In the genomic region with DNA sequence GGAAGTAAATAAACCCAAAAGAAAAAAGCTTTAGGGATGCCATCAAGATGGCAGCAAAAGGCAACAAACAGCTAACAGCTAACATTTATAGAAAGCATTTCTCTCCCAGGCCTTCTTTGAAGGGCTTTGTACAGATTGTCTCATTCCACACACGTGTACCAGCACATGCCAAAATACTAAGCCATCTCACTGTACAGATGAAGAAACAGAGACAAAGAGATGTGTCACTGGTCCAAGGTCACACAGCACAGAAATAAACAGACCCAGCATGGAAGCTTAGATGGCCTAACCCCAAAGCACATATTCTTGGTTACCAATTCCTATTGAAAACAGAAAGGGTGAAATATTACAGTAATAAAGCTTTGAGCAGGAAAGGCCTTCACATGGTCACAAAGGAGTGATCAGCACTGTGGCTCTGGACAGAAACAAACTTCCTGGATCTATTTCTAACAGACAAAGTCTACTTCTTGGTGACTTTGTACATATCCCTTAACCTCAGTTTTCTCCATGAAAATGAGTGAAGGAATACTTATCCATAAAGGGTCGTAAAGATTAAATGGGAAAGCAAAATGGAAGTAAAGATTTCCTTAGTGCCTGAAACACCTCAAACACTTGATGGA, we compare ENCODE assay signal across 18 cellular contexts.
DNase-seq lines count a peak whose midpoint lies in the region; ATAC-seq, FAIRE-seq and TF ChIP-seq lines count a peak whose summit lies in the region.
"Had no signal": no experiment of that assay in that cellular context is flagged by ENCODE, and none has a peak within 500 bp of the region (broad histone marks: within the 10 kb centered on the region; RNA-seq: fewer than 3 reads in every experiment).

No MANE protein-coding gene starts in this region.

- no peak overlapping the region for H3K27ac ChIP-seq in A549
- H3K27ac ChIP-seq: 22Rv1, BLaER1, GM23248, HL-60 had no signal

- 51% methylated on average over 2 of the region's 2 CpGs for WGBS in A549 (ENCODE audit: missing lambda C conversion rate)

- TF ChIP-seq EP300 in A549 (IDR thresholded peaks at IDR 0.05), result no peak

- no peaks in the 10 kb centered on the region for H3K9me3 Mint-ChIP-seq in activated naive CD4-positive, alpha-beta T cell treated with anti-CD3 and anti-CD28 coated beads, Interleukin-2, amount 50 U/mL, for 24 hours
- H3K9me3 Mint-ChIP-seq in memory B cell, result no peaks in the 10 kb centered on the region
- H3K9me3 Mint-ChIP-seq: CD4-positive, alpha-beta memory T cell had no signal

- H3F3A ChIP-seq in Loucy (ENCODE audit: low read depth), result no peaks in the 10 kb centered on the region

- ATAC-seq in A549 (no peak), memory B cell (ENCODE audit: low read depth) (no peak)
- ATAC-seq: GM12878 had no signal

- H3K27me3 ChIP-seq in Loucy (ENCODE audit: insufficient read depth, low read length, poor library complexity, severe bottlenecking), result no peaks in the 10 kb centered on the region
- H3K27me3 ChIP-seq: BLaER1 had no signal

- no peak for TF ChIP-seq POLR2A in A549 (IDR thresholded peaks at IDR 0.05; ENCODE audit: low read length)

- CTCF ChIA-PET in A549 (lab: Yijun Ruan, JAX), result interaction anchor here (1.2 kb wide), 1 partner anchor 117 kb away, joined by 3 read pairs; no protein-coding TSS in a partner anchor

- no peak for TF ChIP-seq RAD21 in A549 (conservative IDR thresholded peaks at IDR 0.05 in 1 of 2, IDR thresholded peaks at IDR 0.05 in 1 of 2)

- TF ChIP-seq CTCF in A549 (IDR thresholded peaks at IDR 0.05), result no peak
- 0 out of 2 replicates have a peak, but pooled peaks have one; percentile 1 for TF ChIP-seq CTCF in Loucy (conservative IDR thresholded peaks at IDR 0.05; ENCODE audit: low read length)

- H3K9ac ChIP-seq in Loucy (ENCODE audit: low read depth, low read length, poor library complexity, severe bottlenecking), result no peak overlapping the region
- H3K9ac ChIP-seq: BLaER1, GM23248 had no signal

- no peak overlapping the region for H2AFZ ChIP-seq in Loucy (ENCODE audit: low read length)
- H2AFZ ChIP-seq: GM23248 had no signal

- H3K9me3 ChIP-seq in A549 (no peaks in the 10 kb centered on the region), Loucy (ENCODE audit: insufficient read depth, low read depth, low read length) (no peaks in the 10 kb centered on the region)
- H3K9me3 ChIP-seq: BLaER1, HAP-1 had no signal

- H3K4me3 Mint-ChIP-seq in activated naive CD4-positive, alpha-beta T cell treated with anti-CD3 and anti-CD28 coated beads, Interleukin-2, amount 50 U/mL, for 24 hours, result no peak overlapping the region
- no peak overlapping the region for H3K4me3 Mint-ChIP-seq in memory B cell
- H3K4me3 Mint-ChIP-seq: CD14-positive monocyte; CD4-positive, alpha-beta memory T cell had no signal

- no peaks in the 10 kb centered on the region for H3K9me2 ChIP-seq in Loucy (replicated peaks; ENCODE audit: low read depth, low read length)

- no peaks in the 10 kb centered on the region for H3K27me3 Mint-ChIP-seq in activated naive CD4-positive, alpha-beta T cell treated with anti-CD3 and anti-CD28 coated beads, Interleukin-2, amount 50 U/mL, for 24 hours
- no peaks in the 10 kb centered on the region for H3K27me3 Mint-ChIP-seq in memory B cell
- H3K27me3 Mint-ChIP-seq: CD4-positive, alpha-beta memory T cell had no signal

- no peak for FAIRE-seq in A549 (lab: Jason Lieb, UNC)
- FAIRE-seq: GM12878 had no signal

- H3K4me1 Mint-ChIP-seq in activated naive CD4-positive, alpha-beta T cell treated with anti-CD3 and anti-CD28 coated beads, Interleukin-2, amount 50 U/mL, for 24 hours, result peaks cover 61% of the 10 kb centered on the region
- peaks cover 10% of the 10 kb centered on the region for H3K4me1 Mint-ChIP-seq in memory B cell

- H3K4me1 ChIP-seq in A549 (no peaks in the 10 kb centered on the region), Loucy (ENCODE audit: insufficient read depth, low read length, poor library complexity, severe bottlenecking) (peaks cover 8% of the 10 kb centered on the region)
- H3K4me1 ChIP-seq: HAP-1 had no signal

- H3K4me3 ChIP-seq in A549 (no peak overlapping the region), Loucy (ENCODE audit: low read length, poor library complexity, severe bottlenecking) (no peak overlapping the region)
- H3K4me3 ChIP-seq: BLaER1, GM12878, GM23248, HAP-1 had no signal

- peaks cover 5% of the 10 kb centered on the region; the same call in 1 of the 2 replicates for H3K79me2 ChIP-seq in Loucy (ENCODE audit: insufficient read depth, low read length)

- peaks cover 12% of the 10 kb centered on the region for H4K20me1 ChIP-seq in Loucy (ENCODE audit: insufficient read depth, low read length, poor library complexity, severe bottlenecking)

- no peak for DNase-seq in activated naive CD4-positive, alpha-beta T cell treated with anti-CD3 and anti-CD28 coated beads, Interleukin-2, amount 50 U/mL, for 16 hours
- DNase-seq in A549 (ENCODE audit: low read depth in 1 of 2, low spot score in 1 of 2) (no peak), memory B cell (ENCODE audit: low spot score in 2 of 2) (no peak), T1000 (lab: John Stamatoyannopoulos, UW) (no peak), HK-2 (ENCODE audit: unreplicated experiment) (no peak)
- DNase-seq: Calu3; CD4-positive, alpha-beta memory T cell; DMS79 treated with DMSO at 0.1 percent for 48 hours; GM23248; IMR-90 had no signal

- H3K27ac Mint-ChIP-seq in activated naive CD4-positive, alpha-beta T cell treated with anti-CD3 and anti-CD28 coated beads, Interleukin-2, amount 50 U/mL, for 24 hours, result peak overlapping the region; percentile 48
- H3K27ac Mint-ChIP-seq in memory B cell, result peak overlapping the region; percentile 57
- H3K27ac Mint-ChIP-seq: CD14-positive monocyte had no signal

- no peak overlapping the region for H3K4me2 ChIP-seq in A549
- no peak overlapping the region for H3K4me2 ChIP-seq in Loucy (ENCODE audit: low read depth, low read length, poor library complexity, severe bottlenecking)
- H3K4me2 ChIP-seq: BLaER1 had no signal

- H3K36me3 ChIP-seq in Loucy (ENCODE audit: insufficient read depth, low read length), result peaks cover 18% of the 10 kb centered on the region; the same call in 1 of the 2 replicates
- H3K36me3 ChIP-seq: BLaER1, HAP-1 had no signal

- POLR2A ChIA-PET in A549 (lab: Yijun Ruan, JAX), result no interaction called here

- H3K36me3 Mint-ChIP-seq in activated naive CD4-positive, alpha-beta T cell treated with anti-CD3 and anti-CD28 coated beads, Interleukin-2, amount 50 U/mL, for 24 hours, result peaks cover 12% of the 10 kb centered on the region
- peaks cover 23% of the 10 kb centered on the region for H3K36me3 Mint-ChIP-seq in memory B cell

TF ChIP-seq in A549, 52 proteins besides CTCF, POLR2A, EP300 and RAD21:
- TF ChIP-seq, protein P1, sequence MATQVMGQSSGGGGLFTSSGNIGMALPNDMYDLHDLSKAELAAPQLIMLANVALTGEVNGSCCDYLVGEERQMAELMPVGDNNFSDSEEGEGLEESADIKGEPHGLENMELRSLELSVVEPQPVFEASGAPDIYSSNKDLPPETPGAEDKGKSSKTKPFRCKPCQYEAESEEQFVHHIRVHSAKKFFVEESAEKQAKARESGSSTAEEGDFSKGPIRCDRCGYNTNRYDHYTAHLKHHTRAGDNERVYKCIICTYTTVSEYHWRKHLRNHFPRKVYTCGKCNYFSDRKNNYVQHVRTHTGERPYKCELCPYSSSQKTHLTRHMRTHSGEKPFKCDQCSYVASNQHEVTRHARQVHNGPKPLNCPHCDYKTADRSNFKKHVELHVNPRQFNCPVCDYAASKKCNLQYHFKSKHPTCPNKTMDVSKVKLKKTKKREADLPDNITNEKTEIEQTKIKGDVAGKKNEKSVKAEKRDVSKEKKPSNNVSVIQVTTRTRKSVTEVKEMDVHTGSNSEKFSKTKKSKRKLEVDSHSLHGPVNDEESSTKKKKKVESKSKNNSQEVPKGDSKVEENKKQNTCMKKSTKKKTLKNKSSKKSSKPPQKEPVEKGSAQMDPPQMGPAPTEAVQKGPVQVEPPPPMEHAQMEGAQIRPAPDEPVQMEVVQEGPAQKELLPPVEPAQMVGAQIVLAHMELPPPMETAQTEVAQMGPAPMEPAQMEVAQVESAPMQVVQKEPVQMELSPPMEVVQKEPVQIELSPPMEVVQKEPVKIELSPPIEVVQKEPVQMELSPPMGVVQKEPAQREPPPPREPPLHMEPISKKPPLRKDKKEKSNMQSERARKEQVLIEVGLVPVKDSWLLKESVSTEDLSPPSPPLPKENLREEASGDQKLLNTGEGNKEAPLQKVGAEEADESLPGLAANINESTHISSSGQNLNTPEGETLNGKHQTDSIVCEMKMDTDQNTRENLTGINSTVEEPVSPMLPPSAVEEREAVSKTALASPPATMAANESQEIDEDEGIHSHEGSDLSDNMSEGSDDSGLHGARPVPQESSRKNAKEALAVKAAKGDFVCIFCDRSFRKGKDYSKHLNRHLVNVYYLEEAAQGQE (IDR thresholded peaks at IDR 0.05), result peak; percentile 40; the same call in 1 of the 2 replicates
- no peak for TF ChIP-seq BHLHE40 (IDR thresholded peaks at IDR 0.05; ENCODE audit: low read depth, low read length)
